In the genomic region with DNA sequence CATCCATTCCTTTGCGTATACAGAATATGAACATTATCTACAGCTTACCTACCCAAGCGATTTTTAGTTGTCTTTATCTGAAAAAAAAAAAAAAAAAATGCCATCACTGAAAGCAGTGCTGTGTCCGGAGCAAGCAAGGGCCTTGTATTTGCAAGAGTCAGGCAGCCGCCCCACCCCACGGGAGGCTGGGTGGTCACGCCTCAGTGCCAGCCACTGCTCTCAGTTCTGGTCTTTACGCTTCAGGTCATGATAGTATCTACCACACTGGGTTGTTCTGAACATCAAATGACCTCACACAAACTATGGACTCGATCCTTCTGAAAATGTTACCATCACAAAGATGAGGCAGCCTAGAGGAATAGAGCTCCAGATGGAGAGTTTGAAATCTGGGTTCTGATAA, we compare ENCODE assay signal across 20 cellular contexts.
DNase-seq lines count a peak whose midpoint lies in the region; ATAC-seq, FAIRE-seq and TF ChIP-seq lines count a peak whose summit lies in the region.
"Had no signal": no experiment of that assay in that cellular context is flagged by ENCODE, and none has a peak within 500 bp of the region (broad histone marks: within the 10 kb centered on the region; RNA-seq: fewer than 3 reads in every experiment).

No MANE protein-coding gene starts in this region.

- H3K79me1 ChIP-seq in H9 (ENCODE audit: insufficient read depth, low read depth, low read length, poor library complexity, severe bottlenecking): no peaks in the 10 kb centered on the region

- peak; percentile 15 for DNase-seq in D341Med (ENCODE audit: low spot score)
- peak; percentile 0 for DNase-seq in H9
- no peak for DNase-seq in NCI-H1436 (lab: John Stamatoyannopoulos, UW)
- no peak for DNase-seq in kidney
- DNase-seq in T-helper 2 cell: no peak
- no peak for DNase-seq in GM23248
- DNase-seq: activated CD8-positive, alpha-beta T cell treated with anti-CD3 and anti-CD28 coated beads, Interleukin-2, amount 10 ng/mL, durations not matched to agents 7 days and 5 days; CD8-positive, alpha-beta T cell; NCI-H146; NCI-H510A treated with DMSO at 0.1 percent for 48 hours; PC-9; stimulated activated CD4-positive, alpha-beta T cell treated with anti-CD3 and anti-CD28 coated beads, Interleukin-4, amount 100 ng/mL, for 4 hours had no signal

- H3K4ac ChIP-seq in H9 (ENCODE audit: low read depth, low read length): no peak overlapping the region

- H3K4me3 ChIP-seq in kidney (ENCODE audit: low read length in 2 of 2) (no peak overlapping the region), GM23248 (no peak overlapping the region)
- H3K4me3 ChIP-seq: A549, HAP-1, K562, PC-9 had no signal

- H3K36me3 Mint-ChIP-seq in H9 (ENCODE audit: insufficient read depth in 1 of 3, low read depth in 3 of 3): no peaks in the 10 kb centered on the region
- H3K36me3 Mint-ChIP-seq: CD8-positive, alpha-beta T cell; stimulated activated effector memory CD8-positive, alpha-beta T cell treated with anti-CD3 and anti-CD28 coated beads, Interleukin-12 subunit alpha, Interleukin-12 subunit beta, amount 100 ng/mL, for 72 hours had no signal

- H3K9ac ChIP-seq in H9 (ENCODE audit: extremely low read depth, insufficient read length, low read length): no peak overlapping the region
- no peak overlapping the region for H3K9ac ChIP-seq in kidney (ENCODE audit: low read length in 2 of 2)
- no peak overlapping the region for H3K9ac ChIP-seq in GM23248

- no peak overlapping the region for H2BK5ac ChIP-seq in H9 (ENCODE audit: insufficient read length, low read length)

- H3T11ph ChIP-seq in H9 (ENCODE audit: low read length): no peak overlapping the region

- H3K27me3 Mint-ChIP-seq in H9 (ENCODE audit: low read depth): peaks cover 1% of the 10 kb centered on the region

- H3K4me3 Mint-ChIP-seq in H9: no peak overlapping the region
- H3K4me3 Mint-ChIP-seq: activated CD8-positive, alpha-beta T cell treated with anti-CD3 and anti-CD28 coated beads, Interleukin-2, amount 10 ng/mL, durations not matched to agents 7 days and 5 days; CD8-positive, alpha-beta T cell; stimulated activated effector memory CD8-positive, alpha-beta T cell treated with anti-CD3 and anti-CD28 coated beads, Interleukin-12 subunit alpha, Interleukin-12 subunit beta, amount 100 ng/mL, for 72 hours had no signal

- H3K27me3 ChIP-seq in H9 (ENCODE audit: insufficient read depth, low read length) (no peaks in the 10 kb centered on the region), GM23248 (replicated peaks; ENCODE audit: insufficient read depth) (no peaks in the 10 kb centered on the region)

- no peak overlapping the region for H2BK12ac ChIP-seq in H9 (ENCODE audit: insufficient read length, low read depth, low read length)

- no peak overlapping the region for H3K14ac ChIP-seq in H9 (ENCODE audit: insufficient read depth, low read length)

- H4K91ac ChIP-seq in H9 (ENCODE audit: insufficient read length, low read depth, low read length): no peak overlapping the region

- no peaks in the 10 kb centered on the region for H3K9me3 Mint-ChIP-seq in H9
- H3K9me3 Mint-ChIP-seq: CD8-positive, alpha-beta T cell; stimulated activated effector memory CD8-positive, alpha-beta T cell treated with anti-CD3 and anti-CD28 coated beads, Interleukin-12 subunit alpha, Interleukin-12 subunit beta, amount 100 ng/mL, for 72 hours had no signal

- no peak overlapping the region for H2BK120ac ChIP-seq in H9 (ENCODE audit: low read depth, low read length, poor library complexity, severe bottlenecking)

- H3K9me2 ChIP-seq in GM23248 (ENCODE audit: insufficient read depth): no peaks in the 10 kb centered on the region

- ATAC-seq in GM19043 (IDR thresholded peaks at IDR 0.05; ENCODE audit: low read depth, unreplicated experiment): peak; percentile 70
- ATAC-seq in HG03460 (IDR thresholded peaks at IDR 0.05; ENCODE audit: unreplicated experiment): peak; percentile 80
- ATAC-seq: A549; activated CD8-positive, alpha-beta T cell treated with anti-CD3 and anti-CD28 coated beads, Interleukin-2, amount 10 ng/mL, durations not matched to agents 7 days and 5 days; CD8-positive, alpha-beta T cell; K562; SK-N-SH treated with all-trans-retinoic acid at 6 μM for 48 hours; stimulated activated effector memory CD8-positive, alpha-beta T cell treated with anti-CD3 and anti-CD28 coated beads, Interleukin-12 subunit alpha, Interleukin-12 subunit beta, amount 100 ng/mL, for 72 hours had no signal

- no peaks in the 10 kb centered on the region for H4K20me1 ChIP-seq in H9 (ENCODE audit: control insufficient read depth, insufficient read depth, insufficient read length)
- no peaks in the 10 kb centered on the region for H4K20me1 ChIP-seq in GM23248 (ENCODE audit: insufficient read depth)

- H3F3A ChIP-seq in GM23248 (ENCODE audit: insufficient read depth): no peaks in the 10 kb centered on the region

- intact Hi-C loops in kidney (cut with DNase I): no loop called here

- no peak for TF ChIP-seq CTCF in H9 (conservative IDR thresholded peaks at IDR 0.05)
- no peak for TF ChIP-seq CTCF in kidney (IDR thresholded peaks at IDR 0.05; ENCODE audit: borderline replicate concordance, extremely low read depth, insufficient read depth)

- FAIRE-seq in kidney (lab: Jason Lieb, UNC): no peak
- FAIRE-seq: A549, K562, urothelium cell line had no signal

- no peak overlapping the region for H2AFZ ChIP-seq in H9 (ENCODE audit: low read length)
- H2AFZ ChIP-seq in GM23248: no peak overlapping the region
- H2AFZ ChIP-seq: PC-9 had no signal

- H3K9me3 ChIP-seq in H9 (ENCODE audit: control insufficient read depth, low read depth, low read length): no peaks in the 10 kb centered on the region
- H3K9me3 ChIP-seq in kidney (ENCODE audit: control insufficient read depth in 1 of 2, low read length in 2 of 2): no peaks in the 10 kb centered on the region
- H3K9me3 ChIP-seq in GM23248 (ENCODE audit: low read depth): no peaks in the 10 kb centered on the region
- H3K9me3 ChIP-seq: A549, HAP-1 had no signal

- in situ Hi-C loops in GM23248 (cut with MboI): no loop called here

- no peak overlapping the region for H3K18ac ChIP-seq in H9 (ENCODE audit: insufficient read length, low read depth, low read length)

- H3K27ac ChIP-seq in H9 (ENCODE audit: insufficient read length, low read depth, low read length): no peak overlapping the region
- no peak overlapping the region for H3K27ac ChIP-seq in kidney (ENCODE audit: low read depth in 2 of 2, low read length in 2 of 2)
- H3K27ac ChIP-seq in GM23248: no peak overlapping the region
- H3K27ac ChIP-seq: A549, PC-9 had no signal

- H2BK15ac ChIP-seq in H9 (ENCODE audit: low read depth, low read length): no peak overlapping the region

- H3K56ac ChIP-seq in H9 (ENCODE audit: insufficient read length, low read depth, low read length): no peak overlapping the region

- no peak overlapping the region for H2AK5ac ChIP-seq in H9 (ENCODE audit: insufficient read length, low read length)

- no peak overlapping the region for H4K5ac ChIP-seq in H9 (ENCODE audit: insufficient read length, low read depth, low read length)

- H3K23ac ChIP-seq in H9 (ENCODE audit: insufficient read length, low read depth, low read length): no peak overlapping the region

- H3K4me1 Mint-ChIP-seq in H9: peaks cover under 1 to 5% of the 10 kb centered on the region in 2 experiments; a peak in 3 of 4 replicates
- H3K4me1 Mint-ChIP-seq: stimulated activated effector memory CD8-positive, alpha-beta T cell treated with anti-CD3 and anti-CD28 coated beads, Interleukin-12 subunit alpha, Interleukin-12 subunit beta, amount 100 ng/mL, for 72 hours had no signal

- H2BK20ac ChIP-seq in H9 (ENCODE audit: low read depth, low read length, poor library complexity, severe bottlenecking): no peak overlapping the region

- H3K4me1 ChIP-seq in H9 (ENCODE audit: insufficient read depth, low read length): no peaks in the 10 kb centered on the region
- H3K4me1 ChIP-seq in kidney (ENCODE audit: control insufficient read depth in 1 of 2, insufficient read depth in 1 of 2, low read depth in 1 of 2, low read length in 2 of 2): no peaks in the 10 kb centered on the region
- no peaks in the 10 kb centered on the region for H3K4me1 ChIP-seq in GM23248 (ENCODE audit: insufficient read depth)
- H3K4me1 ChIP-seq: A549, HAP-1 had no signal

- H3K79me2 ChIP-seq in H9 (ENCODE audit: insufficient read depth, low read length): no peaks in the 10 kb centered on the region
- no peaks in the 10 kb centered on the region for H3K79me2 ChIP-seq in GM23248 (ENCODE audit: insufficient read depth)

- H3K36me3 ChIP-seq in kidney (ENCODE audit: control insufficient read depth in 1 of 2, insufficient read depth in 2 of 2, low read length in 2 of 2) (no peaks in the 10 kb centered on the region), GM23248 (ENCODE audit: low read depth) (no peaks in the 10 kb centered on the region)
- H3K36me3 ChIP-seq: HAP-1 had no signal

- no peak overlapping the region for H3K27ac Mint-ChIP-seq in H9
- H3K27ac Mint-ChIP-seq: activated CD8-positive, alpha-beta T cell treated with anti-CD3 and anti-CD28 coated beads, Interleukin-2, amount 10 ng/mL, durations not matched to agents 7 days and 5 days; CD8-positive, alpha-beta T cell; stimulated activated effector memory CD8-positive, alpha-beta T cell treated with anti-CD3 and anti-CD28 coated beads, Interleukin-12 subunit alpha, Interleukin-12 subunit beta, amount 100 ng/mL, for 72 hours had no signal

- H4K8ac ChIP-seq in H9 (replicated peaks; ENCODE audit: insufficient read length, low read depth, low read length): no peak overlapping the region

- H3K4me2 ChIP-seq in H9 (ENCODE audit: insufficient read depth, insufficient read length, low read length): no peak overlapping the region
- H3K4me2 ChIP-seq in GM23248 (ENCODE audit: unreplicated experiment): no peak overlapping the region
- H3K4me2 ChIP-seq: A549, PC-9 had no signal

- WGBS in H9 (ENCODE audit: extremely low coverage, insufficient read length, low lambda C conversion rate): no CpG with 5 or more reads among the region's 8 CpGs
- WGBS in GM23248 (ENCODE audit: low coverage in 1 of 2, low lambda C conversion rate in 2 of 2, missing lambda C conversion rate in 2 of 2), 2 experiments: 40 to 47% methylated on average over 8 of the region's 8 CpGs

- no peaks in the 10 kb centered on the region for H3K23me2 ChIP-seq in H9 (ENCODE audit: insufficient read length, low read depth, low read length, poor library complexity, severe bottlenecking)

Comparison
In these comparisons a context has a peak if more than half of its experiments do, and no peak if none do; other contexts are left out.
1. DNase-seq: peak in D341Med (single experiment) and H9 (single experiment); none in NCI-H1436 (single experiment), kidney (single experiment), T-helper 2 cell (0 of 5) and GM23248 (single experiment).